9 cellular contexts compared by ENCODE assay signal in the genomic region with DNA sequence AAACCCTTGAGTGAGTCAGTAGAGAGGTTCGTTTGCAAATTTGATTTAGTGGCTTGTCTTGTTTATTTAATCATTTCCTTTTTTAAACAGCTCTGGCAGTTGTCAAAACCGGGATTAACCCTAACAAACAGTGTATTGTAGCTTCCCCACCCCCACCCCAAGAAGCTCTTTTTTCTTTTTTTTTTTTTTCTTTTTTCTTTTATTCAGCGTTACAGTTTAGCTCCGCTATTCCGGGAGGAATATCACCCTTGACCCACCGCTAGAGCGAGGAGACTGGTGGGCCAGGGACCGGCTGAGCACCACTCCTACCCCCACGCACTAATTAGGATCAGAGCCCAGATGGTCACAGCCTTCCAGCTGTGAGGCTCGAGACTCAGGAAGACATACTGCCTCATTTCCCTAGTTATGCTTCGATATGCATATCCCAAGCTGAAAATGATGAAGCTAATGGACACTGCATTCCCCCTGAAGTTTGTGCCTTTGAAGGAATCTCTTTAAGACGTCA. TPM values are rescaled to one million over a fixed set of nuclear protein-coding genes. Genes with fewer than 3 reads are reported as not detected.
DNase-seq lines count a peak whose midpoint lies in the region; ATAC-seq, FAIRE-seq and TF ChIP-seq lines count a peak whose summit lies in the region.
"Had no signal": no experiment of that assay in that cellular context is flagged by ENCODE, and none has a peak within 500 bp of the region (broad histone marks: within the 10 kb centered on the region; RNA-seq: fewer than 3 reads in every experiment).

No MANE protein-coding gene starts in this region.

- WGBS in GM12878 (ENCODE audit: insufficient coverage, insufficient replicate concordance, low lambda C conversion rate, missing lambda C conversion rate), result 30% methylated on average over 12 of the region's 12 CpGs
- 19 to 20% methylated on average over 12 of the region's 12 CpGs for WGBS in lung, 2 donors

- no peak for TF ChIP-seq EP300 in GM12878 (IDR thresholded peaks at IDR 0.05; ENCODE audit: borderline replicate concordance in 1 of 2, control insufficient read depth in 1 of 2, low read depth in 2 of 2, low read length in 2 of 2)

- RAD21 ChIA-PET in GM12878 (lab: Charles Lee; ENCODE audit: unreplicated experiment), result interaction anchor here (0.6 to 5.6 kb wide), 12 partner anchors 9 to 576 kb away, joined by 3 to 37 read pairs (median 6); no protein-coding TSS in a partner anchor

- H3K27me3 ChIP-seq in GM12878 (replicated peaks in 1 of 2; ENCODE audit: control insufficient read depth in 2 of 2, insufficient read depth in 2 of 2, low read length in 1 of 2) (peaks cover 0 to 3% of the 10 kb centered on the region in 2 experiments; a peak in 2 of 4 replicates), lung (ENCODE audit: control insufficient read depth, insufficient read depth) (no peaks in the 10 kb centered on the region), thoracic aorta (replicated peaks; ENCODE audit: insufficient read depth) (no peaks in the 10 kb centered on the region)

- BruUV-seq in GM12878 (replicated peaks; lab: Mats Ljungman, UMichigan), result no TSS peak

- POLR2A ChIA-PET in GM12878 (lab: Charles Lee), result interaction anchor here (0.8 to 2.5 kb wide), 2 partner anchors 9 to 96 kb away, joined by 3 to 14 read pairs; no protein-coding TSS in a partner anchor

- H3K4me3 ChIP-seq in GM12878, result peak overlapping the region; percentile 84
- H3K4me3 ChIP-seq in lung, result no peak overlapping the region
- H3K4me3 ChIP-seq in thoracic aorta, result peak overlapping the region; percentile 85

- no peak for TF ChIP-seq RAD21 in GM12878 (IDR thresholded peaks at IDR 0.05; ENCODE audit: insufficient read depth, low read depth, low read length)

- H3K79me2 ChIP-seq in GM12878 (ENCODE audit: control insufficient read depth, insufficient read depth, low read length), result peaks cover 6% of the 10 kb centered on the region

- H3K36me3 ChIP-seq in GM12878 (ENCODE audit: control insufficient read depth in 2 of 2, insufficient read depth in 2 of 2, low read length in 1 of 2) (no peaks in the 10 kb centered on the region), lung (ENCODE audit: control insufficient read depth in 2 of 2, insufficient read depth in 2 of 2, low read length in 2 of 2) (no peaks in the 10 kb centered on the region), thoracic aorta (no peaks in the 10 kb centered on the region)

- H3K9ac ChIP-seq in GM12878 (ENCODE audit: control insufficient read depth, insufficient read depth, low read length), result no peak overlapping the region

- H3K27ac ChIP-seq in GM12878 (ENCODE audit: control insufficient read depth, insufficient read depth) (no peak overlapping the region), lung (ENCODE audit: low read depth in 1 of 2, low read length in 1 of 2) (peak overlapping the region; percentile 73 to 86), thoracic aorta (peak overlapping the region; percentile 83 to 93)

- no peak for ATAC-seq in GM12878
- no peak for ATAC-seq in lung (ENCODE audit: insufficient read depth, low FRiP score)
- no peak for ATAC-seq in thoracic aorta (ENCODE audit: insufficient number of reproducible peaks, low FRiP score, low read depth)
- no peak for ATAC-seq in HG03521 (IDR thresholded peaks at IDR 0.05; ENCODE audit: unreplicated experiment)
- ATAC-seq in HG03442 (IDR thresholded peaks at IDR 0.05; ENCODE audit: unreplicated experiment), result no peak
- ATAC-seq: HCT116 had no signal

- TF ChIP-seq POLR2A in GM12878 (IDR thresholded peaks at IDR 0.05; ENCODE audit: low read depth, low read length), result no peak

- in situ Hi-C loops in GM12878 (cut with MboI), result loop anchor here (5.0 kb wide), 1 partner anchor 352 kb away; no protein-coding TSS in a partner anchor

- no peaks in the 10 kb centered on the region for H3K9me3 ChIP-seq in GM12878 (replicated peaks; ENCODE audit: control insufficient read depth, insufficient read depth, low read length)
- no peaks in the 10 kb centered on the region for H3K9me3 ChIP-seq in lung (ENCODE audit: control insufficient read depth in 2 of 2, insufficient read depth in 1 of 2, low read length in 1 of 2)
- no peaks in the 10 kb centered on the region for H3K9me3 ChIP-seq in thoracic aorta

- H4K20me1 ChIP-seq in GM12878 (ENCODE audit: control insufficient read depth, insufficient read depth), result no peaks in the 10 kb centered on the region

- peak overlapping the region; percentile 85 for H3K4me2 ChIP-seq in GM12878 (ENCODE audit: control insufficient read depth, insufficient read depth)

- TF ChIP-seq CTCF in GM12878 (IDR thresholded peaks at IDR 0.05 in 2 of 3, conservative IDR thresholded peaks at IDR 0.05 in 1 of 3; ENCODE audit: control insufficient read depth in 2 of 3, extremely low read depth in 1 of 3, insufficient read depth in 1 of 3, low read depth in 3 of 3, low read length in 3 of 3) (no peak), lung (IDR thresholded peaks at IDR 0.05; ENCODE audit: control extremely low read depth, extremely low read depth) (no peak), thoracic aorta (IDR thresholded peaks at IDR 0.05) (no peak)

- SMC1A ChIA-PET in GM12878 (lab: Charles Lee; ENCODE audit: uncharacterized antibody, unreplicated experiment), result interaction anchor here (0.6 to 5.1 kb wide), 18 partner anchors 10 to 353 kb away, joined by 3 to 36 read pairs (median 4); no protein-coding TSS in a partner anchor

- no peak overlapping the region for H2AFZ ChIP-seq in GM12878 (ENCODE audit: control insufficient read depth, low read depth, low read length)

- intact Hi-C loops in GM12878 (cut with micrococcal nuclease; ENCODE audit: unreplicated experiment), result loop anchor here (5.0 kb wide), 4 partner anchors 102 to 557 kb away; no protein-coding TSS in a partner anchor

- CTCF ChIA-PET in GM12878 (lab: Yijun Ruan, JAX), result interaction anchor here (1.0 to 5.5 kb wide), 12 partner anchors 8 to 354 kb away, joined by 3 to 56 read pairs (median 4); no protein-coding TSS in a partner anchor

- peak; percentile 31 for FAIRE-seq in GM12878 (lab: Jason Lieb, UNC)

- DNase-seq in NCI-H748 (lab: John Stamatoyannopoulos, UW; ENCODE audit: unreplicated experiment) (peak; percentile 48), NCI-H748 treated with DMSO at 0.1 percent for 48 hours (lab: John Stamatoyannopoulos, UW) (no peak), GM12878 (ENCODE audit: low read depth, low spot score) (no peak), lung (ENCODE audit: low spot score) (no peak), thoracic aorta (ENCODE audit: low spot score) (no peak), glomerular visceral epithelial cell (ENCODE audit: extremely low spot score) (no peak)

- H3K4me1 ChIP-seq in GM12878 (ENCODE audit: control insufficient read depth, insufficient read depth, low read length) (peaks cover 10% of the 10 kb centered on the region), lung (ENCODE audit: control insufficient read depth in 2 of 2, insufficient read depth in 2 of 2, low read length in 2 of 2) (peaks cover 0 to 5% of the 10 kb centered on the region in 2 donors), thoracic aorta (ENCODE audit: control insufficient read depth in 1 of 2, low read depth in 2 of 2) (peaks cover 7 to 24% of the 10 kb centered on the region in 2 donors)

TF ChIP-seq in GM12878, 131 proteins besides CTCF, POLR2A, EP300 and RAD21:
- 0 out of 2 replicates have a peak, but pooled peaks have one; percentile 24 for TF ChIP-seq NFIC (IDR thresholded peaks at IDR 0.05; ENCODE audit: low read depth, low read length)
- TF ChIP-seq JUND (IDR thresholded peaks at IDR 0.05; ENCODE audit: low read depth, low read length), result no peak
- TF ChIP-seq, protein P1, sequence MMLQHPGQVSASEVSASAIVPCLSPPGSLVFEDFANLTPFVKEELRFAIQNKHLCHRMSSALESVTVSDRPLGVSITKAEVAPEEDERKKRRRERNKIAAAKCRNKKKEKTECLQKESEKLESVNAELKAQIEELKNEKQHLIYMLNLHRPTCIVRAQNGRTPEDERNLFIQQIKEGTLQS (IDR thresholded peaks at IDR 0.05; ENCODE audit: borderline replicate concordance, extremely low read depth, low read depth, low read length), result no peak

RNA-seq across cellular contexts. Expression of gene PARM1, which starts 2.0 kb away (rescaled TPM):
- total RNA-seq in GM12878 (2013; cell fraction: nucleolus; rRNA removed), result 13.5 and 16.1 TPM in 2 replicates
- total RNA-seq in GM12878 (2014; rRNA removed), result 56.2 and 59.2 TPM in 2 replicates
- 41.4 and 42.2 TPM in 2 replicates for total RNA-seq in GM12878 (2014; rRNA removed; fragmentation: Illumina TruSeq; extraction: Trizol)
- 41.4 and 43.2 TPM in 2 replicates for total RNA-seq in GM12878 (2021)
- polyA plus RNA-seq in GM12878 (2011; ENCODE audit: low read depth), result 7.1 TPM
- 27.0 and 30.3 TPM in 2 replicates for polyA plus RNA-seq in GM12878 (2011; rRNA removed)
- polyA plus RNA-seq in GM12878 (2011; cell fraction: cytosol; rRNA removed), result 27.2 and 33.8 TPM in 2 replicates
- 28.6 and 28.9 TPM in 2 replicates for polyA plus RNA-seq in GM12878 (2011; cell fraction: nucleus; rRNA removed)
- 8.4 and 10.4 TPM in 2 replicates for polyA plus RNA-seq in GM12878 (2012)
- 54.2 and 57.1 TPM in 2 replicates for polyA plus RNA-seq in GM12878 (2014; fragmentation: Illumina TruSeq; extraction: Trizol)
- polyA plus RNA-seq in GM12878 (2014; fragmentation: Nextera tagmentation; extraction: Ambion mirVana), result 10 to 100 TPM; 13.9 to 21.8 TPM
- 25.5 and 26.0 TPM in 2 replicates for polyA plus RNA-seq in GM12878 (2014; rRNA removed)
- 10 to 100 TPM; 41.1 to 41.5 TPM for polyA plus RNA-seq in GM12878 (2016; fragmentation: Nextera tagmentation; extraction: Ambion mirVana)
- polyA minus RNA-seq in GM12878 (2011; rRNA and poly(A)+ RNA removed), result 25.0 and 26.2 TPM in 2 replicates
- polyA minus RNA-seq in GM12878 (2011; cell fraction: cytosol; rRNA and poly(A)+ RNA removed), result 11.6 and 14.0 TPM in 2 replicates
- 13.8 and 20.3 TPM in 2 replicates for polyA minus RNA-seq in GM12878 (2011; cell fraction: nucleus; rRNA and poly(A)+ RNA removed)
- total RNA-seq in lung, result 100 to 1,000 TPM in 1 of 2 donors, 10 to 100 TPM in 1; 53.6 to 101 TPM
- polyA plus RNA-seq in lung, result 10 to 100 TPM; 25.4 to 27.5 TPM
- 100 to 1,000 TPM; 127 to 263 TPM for total RNA-seq in thoracic aorta
